In the genomic region with DNA sequence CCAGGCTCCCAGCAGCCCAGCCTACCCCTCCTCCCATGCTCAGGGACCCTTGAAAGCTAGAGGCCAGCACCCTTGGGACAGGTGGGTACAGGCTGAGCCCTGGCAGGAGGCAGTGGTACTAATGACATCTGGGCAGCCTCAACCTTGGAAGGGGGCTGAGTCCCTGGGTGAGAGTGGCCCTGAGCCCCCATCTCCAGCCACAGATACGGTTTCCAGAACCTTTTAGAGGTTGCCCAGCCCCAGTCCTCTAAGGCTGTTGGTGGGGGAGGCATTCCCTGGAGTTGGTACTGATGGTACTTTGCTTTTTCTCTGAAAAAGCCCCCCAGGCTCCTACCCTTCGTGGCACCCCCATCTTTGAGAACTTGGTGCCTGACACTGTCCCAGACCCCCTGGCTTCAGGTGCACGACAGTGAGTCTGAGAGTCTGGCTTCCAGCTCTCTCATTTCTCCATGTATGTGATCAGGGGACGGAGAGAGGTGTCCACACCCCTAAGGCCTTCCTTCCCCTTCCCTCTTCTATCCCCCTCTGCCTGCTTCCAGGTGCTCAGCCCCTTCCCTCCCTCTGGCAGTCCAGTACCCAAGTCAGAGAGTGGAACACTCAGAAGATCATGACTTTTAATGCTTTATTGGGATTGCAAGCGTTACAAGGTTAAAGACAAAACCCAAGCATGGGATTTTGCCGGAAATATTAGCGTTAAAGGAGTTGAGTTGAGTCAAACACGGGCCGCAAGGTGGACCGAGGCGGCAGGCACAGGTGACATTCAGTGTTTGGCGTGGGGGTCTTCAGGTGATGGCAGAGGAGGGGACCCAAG, we compare ENCODE assay signal across 25 cellular contexts. TPM values are rescaled to one million over a fixed set of nuclear protein-coding genes. Genes with fewer than 3 reads are reported as not detected.
DNase-seq lines count a peak whose midpoint lies in the region; ATAC-seq and TF ChIP-seq lines count a peak whose summit lies in the region.
"Had no signal": no experiment of that assay in that cellular context is flagged by ENCODE, and none has a peak within 500 bp of the region (broad histone marks: within the 10 kb centered on the region; RNA-seq: fewer than 3 reads in every experiment).

No MANE protein-coding gene starts in this region.

- H3K9ac ChIP-seq in neuronal stem cell (ENCODE audit: low read depth, low read length, poor library complexity): no peak overlapping the region
- H3K9ac ChIP-seq: SK-N-SH had no signal

- CTCF ChIA-PET in A673 (lab: Charles Lee): no interaction called here

- peak overlapping the region; percentile 72 for H2BK120ac ChIP-seq in neuronal stem cell (ENCODE audit: low read depth, low read length)

- no peak overlapping the region for H2BK5ac ChIP-seq in neuronal stem cell (ENCODE audit: low read length)

- DNase-seq in activated T-cell treated with anti-CD3 and anti-CD28 coated beads, Interleukin-2, amount 50 U/mL, for 24 hours: peak; percentile 27
- DNase-seq in activated T-cell treated with anti-CD3 and anti-CD28 coated beads, Interleukin-2, amount 50 U/mL, for 72 hours: no peak
- peak; percentile 69 for DNase-seq in hepatocyte (ENCODE audit: low spot score)
- DNase-seq in neuronal stem cell (ENCODE audit: low spot score): no peak
- no peak for DNase-seq in SHP77 (lab: John Stamatoyannopoulos, UW)
- DNase-seq in DMS153 treated with DMSO at 0.1 percent for 48 hours (lab: John Stamatoyannopoulos, UW; ENCODE audit: unreplicated experiment): no peak
- no peak for DNase-seq in A673 (ENCODE audit: low spot score)
- DNase-seq: CD4-positive, CD25-positive, alpha-beta regulatory T cell; COR-L47; DMS153; EL; HCEC 1CT; Kasumi-1; MG63; NCI-H1092; NCI-H2081 treated with DMSO at 0.1 percent for 48 hours; NCI-H510A; NCI-H748 treated with DMSO at 0.1 percent for 48 hours; NK-92 treated with Interleukin-12 subunit alpha and Interleukin-12 subunit beta, amount 100 ng/mL, for 24 hours; SK-N-SH had no signal

- H3K36me3 ChIP-seq in hepatocyte (replicated peaks; ENCODE audit: insufficient read depth, low read depth) (no peaks in the 10 kb centered on the region), neuronal stem cell (replicated peaks in 1 of 2; ENCODE audit: control insufficient read depth in 2 of 2, insufficient read depth in 2 of 2, low read length in 2 of 2) (no peaks in the 10 kb centered on the region), A673 (ENCODE audit: insufficient read depth, low read length, poor library complexity, severe bottlenecking) (no peaks in the 10 kb centered on the region)
- H3K36me3 ChIP-seq: MG63 had no signal

- H3K4ac ChIP-seq in neuronal stem cell (ENCODE audit: low read length): no peak overlapping the region

- no peak overlapping the region for H3K4me3 Mint-ChIP-seq in activated T-cell treated with anti-CD3 and anti-CD28 coated beads, Interleukin-2, amount 50 U/mL, for 24 hours
- no peak overlapping the region for H3K4me3 Mint-ChIP-seq in activated T-cell treated with anti-CD3 and anti-CD28 coated beads, Interleukin-2, amount 50 U/mL, for 72 hours
- H3K4me3 Mint-ChIP-seq: CD4-positive, CD25-positive, alpha-beta regulatory T cell had no signal

- intact Hi-C loops in A673 (cut with micrococcal nuclease; ENCODE audit: unreplicated experiment): no loop called here

- H3K4me1 Mint-ChIP-seq in activated T-cell treated with anti-CD3 and anti-CD28 coated beads, Interleukin-2, amount 50 U/mL, for 24 hours (ENCODE audit: low read depth): no peaks in the 10 kb centered on the region
- H3K4me1 Mint-ChIP-seq in activated T-cell treated with anti-CD3 and anti-CD28 coated beads, Interleukin-2, amount 50 U/mL, for 72 hours (ENCODE audit: low read depth): no peaks in the 10 kb centered on the region
- H3K4me1 Mint-ChIP-seq: CD4-positive, CD25-positive, alpha-beta regulatory T cell had no signal

- peak overlapping the region; percentile 12 for H3K14ac ChIP-seq in neuronal stem cell (ENCODE audit: low read length)

- POLR2A ChIA-PET in A673 (lab: Charles Lee; ENCODE audit: low non-redundant PET): no interaction called here

- no peak overlapping the region for H3K4me2 ChIP-seq in hepatocyte
- no peak overlapping the region for H3K4me2 ChIP-seq in neuronal stem cell (ENCODE audit: insufficient read depth, low read length, poor library complexity, severe bottlenecking)
- H3K4me2 ChIP-seq: SK-N-SH had no signal

- H2AK5ac ChIP-seq in neuronal stem cell (ENCODE audit: low read depth, low read length): peak overlapping the region; percentile 81

- H3K4me3 ChIP-seq in hepatocyte: no peak overlapping the region
- no peak overlapping the region for H3K4me3 ChIP-seq in neuronal stem cell (ENCODE audit: low read length in 2 of 2)
- no peak overlapping the region for H3K4me3 ChIP-seq in A673 (ENCODE audit: low read depth, low read length, poor library complexity, severe bottlenecking)
- H3K4me3 ChIP-seq: GM12878, MG63 had no signal

- no peak overlapping the region for H4K8ac ChIP-seq in neuronal stem cell (ENCODE audit: low read depth, low read length)

- no TSS peak for BruUV-seq in A673 (replicated peaks; lab: Mats Ljungman, UMichigan)

- H3K27ac Mint-ChIP-seq in activated T-cell treated with anti-CD3 and anti-CD28 coated beads, Interleukin-2, amount 50 U/mL, for 24 hours: no peak overlapping the region
- no peak overlapping the region for H3K27ac Mint-ChIP-seq in activated T-cell treated with anti-CD3 and anti-CD28 coated beads, Interleukin-2, amount 50 U/mL, for 72 hours

- no peaks in the 10 kb centered on the region for H3K9me3 Mint-ChIP-seq in activated T-cell treated with anti-CD3 and anti-CD28 coated beads, Interleukin-2, amount 50 U/mL, for 24 hours
- H3K9me3 Mint-ChIP-seq in activated T-cell treated with anti-CD3 and anti-CD28 coated beads, Interleukin-2, amount 50 U/mL, for 72 hours: peaks cover 10 to 17% of the 10 kb centered on the region in 2 donors

- ATAC-seq in activated T-cell treated with anti-CD3 and anti-CD28 coated beads, Interleukin-2, amount 50 U/mL, for 72 hours (replicated peaks in 1 of 2): no peak
- no peak for ATAC-seq in HG02840 (IDR thresholded peaks at IDR 0.05; ENCODE audit: low FRiP score, unreplicated experiment)
- ATAC-seq: GM12878, Right ventricle myocardium inferior had no signal

- no peaks in the 10 kb centered on the region for H3K79me1 ChIP-seq in neuronal stem cell (ENCODE audit: low read depth, low read length)

- H2BK12ac ChIP-seq in neuronal stem cell (ENCODE audit: low read length): no peak overlapping the region

- H4K91ac ChIP-seq in neuronal stem cell (ENCODE audit: low read depth, low read length, poor library complexity): no peak overlapping the region

- H3K27ac ChIP-seq in hepatocyte (peak overlapping the region; percentile 70), neuronal stem cell (replicated peaks; ENCODE audit: low read length) (no peak overlapping the region), A673 (ENCODE audit: low read depth, low read length, poor library complexity, severe bottlenecking) (no peak overlapping the region)
- H3K27ac ChIP-seq: 22Rv1 had no signal

- no peak overlapping the region for H2AFZ ChIP-seq in hepatocyte
- H2AFZ ChIP-seq in neuronal stem cell (ENCODE audit: low read length): no peak overlapping the region

- 70% methylated on average over 12 of the region's 12 CpGs for WGBS in hepatocyte (ENCODE audit: low lambda C conversion rate, missing lambda C conversion rate)
- no CpG with 5 or more reads among the region's 12 CpGs for WGBS in neuronal stem cell (ENCODE audit: extremely low coverage in 2 of 2, insufficient read length in 2 of 2, insufficient replicate concordance in 1 of 2), 2 donors

- TF ChIP-seq CTCF in hepatocyte (IDR thresholded peaks at IDR 0.05; ENCODE audit: poor library complexity) (no peak), A673 (conservative IDR thresholded peaks at IDR 0.05; ENCODE audit: low read depth, low read length) (no peak)

- peaks cover 44% of the 10 kb centered on the region for H3K27me3 Mint-ChIP-seq in activated T-cell treated with anti-CD3 and anti-CD28 coated beads, Interleukin-2, amount 50 U/mL, for 24 hours
- peaks cover 48% of the 10 kb centered on the region for H3K27me3 Mint-ChIP-seq in activated T-cell treated with anti-CD3 and anti-CD28 coated beads, Interleukin-2, amount 50 U/mL, for 72 hours (ENCODE audit: low read depth)

- H3K36me3 Mint-ChIP-seq in activated T-cell treated with anti-CD3 and anti-CD28 coated beads, Interleukin-2, amount 50 U/mL, for 24 hours (ENCODE audit: low read depth): no peaks in the 10 kb centered on the region
- peaks cover 0 to 8% of the 10 kb centered on the region in 2 donors for H3K36me3 Mint-ChIP-seq in activated T-cell treated with anti-CD3 and anti-CD28 coated beads, Interleukin-2, amount 50 U/mL, for 72 hours (ENCODE audit: insufficient read depth in 2 of 2)
- H3K36me3 Mint-ChIP-seq: CD4-positive, CD25-positive, alpha-beta regulatory T cell had no signal

- H3K9me2 ChIP-seq in hepatocyte (replicated peaks; ENCODE audit: insufficient read depth): no peaks in the 10 kb centered on the region
- H3K9me2 ChIP-seq: SK-N-SH had no signal

- peaks cover 12% of the 10 kb centered on the region for H3K79me2 ChIP-seq in hepatocyte

- no peaks in the 10 kb centered on the region for H3K9me3 ChIP-seq in hepatocyte (ENCODE audit: low read depth)
- peaks cover 0 to 6% of the 10 kb centered on the region in 2 donors for H3K9me3 ChIP-seq in neuronal stem cell (replicated peaks in 1 of 2; ENCODE audit: control insufficient read depth in 2 of 2, insufficient read depth in 1 of 2, low read depth in 1 of 2, low read length in 2 of 2)
- no peaks in the 10 kb centered on the region for H3K9me3 ChIP-seq in A673 (ENCODE audit: low read depth, low read length, poor library complexity, severe bottlenecking)
- H3K9me3 ChIP-seq: MG63, SK-N-SH had no signal

- H3K18ac ChIP-seq in neuronal stem cell (ENCODE audit: low read length): peak overlapping the region; percentile 76

- no peak overlapping the region for H2BK15ac ChIP-seq in neuronal stem cell (ENCODE audit: low read length)

- peaks cover 33% of the 10 kb centered on the region for H4K20me1 ChIP-seq in hepatocyte (ENCODE audit: insufficient read depth, poor library complexity, severe bottlenecking)

- H3K23ac ChIP-seq in neuronal stem cell (ENCODE audit: low read depth, low read length, poor library complexity): no peak overlapping the region

- H3K4me1 ChIP-seq in hepatocyte (ENCODE audit: insufficient read depth): no peaks in the 10 kb centered on the region
- H3K4me1 ChIP-seq in neuronal stem cell (ENCODE audit: control insufficient read depth in 2 of 2, insufficient read depth in 1 of 2, low read depth in 1 of 2, low read length in 2 of 2): peaks cover 0 to 1% of the 10 kb centered on the region in 2 donors
- no peaks in the 10 kb centered on the region for H3K4me1 ChIP-seq in A673 (ENCODE audit: insufficient read depth, low read length, poor library complexity, severe bottlenecking)

- no peaks in the 10 kb centered on the region for H3K27me3 ChIP-seq in hepatocyte
- H3K27me3 ChIP-seq in neuronal stem cell (ENCODE audit: control insufficient read depth in 3 of 3, insufficient read depth in 3 of 3, low read depth in 1 of 3, low read length in 3 of 3): peaks cover 0 to 22% (median 15%) of the 10 kb centered on the region in 3 experiments
- no peaks in the 10 kb centered on the region for H3K27me3 ChIP-seq in A673 (replicated peaks; ENCODE audit: insufficient read depth, low read depth, low read length, poor library complexity)
- H3K27me3 ChIP-seq: MG63 had no signal

RNA-seq across cellular contexts. Expression of gene IGF2, which starts 10.5 kb away (rescaled TPM):
- total RNA-seq in activated T-cell treated with anti-CD3 and anti-CD28 coated beads, Interleukin-2, amount 50 U/mL, for 72 hours: 10 to 100 TPM in 1 of 2 donors, 1 to 10 TPM in 1; 2.0 to 40.4 TPM
- total RNA-seq in hepatocyte (1,323 and 1,507 TPM in 2 replicates), A673 (2021) (0.17 and 0.20 TPM in 2 replicates)
- 2,911 and 3,175 TPM in 2 replicates for polyA plus RNA-seq in hepatocyte
- 11.8 TPM for polyA plus RNA-seq in neuronal stem cell (2013, experiment 1 of 2)
- 11.0 TPM for polyA plus RNA-seq in neuronal stem cell (2013, experiment 2 of 2)
- polyA plus RNA-seq: CD4-positive, CD25-positive, alpha-beta regulatory T cell; GM12878 had no signal

RNA-seq across cellular contexts. Expression of gene INS, which starts 32.3 kb away (rescaled TPM):
- total RNA-seq in activated T-cell treated with anti-CD3 and anti-CD28 coated beads, Interleukin-2, amount 50 U/mL, for 72 hours: not detected
- total RNA-seq in hepatocyte (not detected in 2 replicates), A673 (2021) (not detected in 2 replicates)
- polyA plus RNA-seq in hepatocyte: not detected in 2 replicates
- polyA plus RNA-seq in neuronal stem cell (2013, experiment 1 of 2): not detected
- not detected for polyA plus RNA-seq in neuronal stem cell (2013, experiment 2 of 2)
- total RNA-seq: CD4-positive, CD25-positive, alpha-beta regulatory T cell; GM12878; Right ventricle myocardium inferior had no signal
- polyA plus RNA-seq: AG04450; CD4-positive, CD25-positive, alpha-beta regulatory T cell; GM12878; SK-N-SH had no signal

RNA-seq across cellular contexts. Expression of gene TH, which starts 42.9 kb away (rescaled TPM):
- not detected for total RNA-seq in activated T-cell treated with anti-CD3 and anti-CD28 coated beads, Interleukin-2, amount 50 U/mL, for 72 hours
- 0.92 and 2.6 TPM in 2 replicates for total RNA-seq in hepatocyte
- 5.6 and 15.3 TPM in 2 replicates for polyA plus RNA-seq in hepatocyte
- 1.0 TPM for polyA plus RNA-seq in neuronal stem cell (2013, experiment 1 of 2)
- polyA plus RNA-seq in neuronal stem cell (2013, experiment 2 of 2): 0.82 TPM
- not detected in 2 replicates for total RNA-seq in A673 (2021)
- total RNA-seq: CD4-positive, CD25-positive, alpha-beta regulatory T cell; GM12878; Right ventricle myocardium inferior had no signal
- polyA plus RNA-seq: AG04450; CD4-positive, CD25-positive, alpha-beta regulatory T cell; GM12878; SK-N-SH had no signal

Comparison
In these comparisons a context has a peak if more than half of its experiments do, and no peak if none do; other contexts are left out.
1. DNase-seq: peak in activated T-cell treated with anti-CD3 and anti-CD28 coated beads, Interleukin-2, amount 50 U/mL, for 24 hours (single experiment) and hepatocyte (single experiment); none in activated T-cell treated with anti-CD3 and anti-CD28 coated beads, Interleukin-2, amount 50 U/mL, for 72 hours (0 of 2), neuronal stem cell (single experiment), SHP77 (0 of 2), DMS153 treated with DMSO at 0.1 percent for 48 hours (single experiment) and A673 (single experiment).
2. RNA of gene IGF2, which starts 10.5 kb away (total RNA-seq): 1,323 to 1,507 TPM in hepatocyte; 2.0 to 40.4 TPM in activated T-cell treated with anti-CD3 and anti-CD28 coated beads, Interleukin-2, amount 50 U/mL, for 72 hours and 0.17 to 0.20 TPM in A673; every median in the first group is over 10 times any median in the second.